Comparison of ENCODE assay signal across 20 cellular contexts in the genomic region with DNA sequence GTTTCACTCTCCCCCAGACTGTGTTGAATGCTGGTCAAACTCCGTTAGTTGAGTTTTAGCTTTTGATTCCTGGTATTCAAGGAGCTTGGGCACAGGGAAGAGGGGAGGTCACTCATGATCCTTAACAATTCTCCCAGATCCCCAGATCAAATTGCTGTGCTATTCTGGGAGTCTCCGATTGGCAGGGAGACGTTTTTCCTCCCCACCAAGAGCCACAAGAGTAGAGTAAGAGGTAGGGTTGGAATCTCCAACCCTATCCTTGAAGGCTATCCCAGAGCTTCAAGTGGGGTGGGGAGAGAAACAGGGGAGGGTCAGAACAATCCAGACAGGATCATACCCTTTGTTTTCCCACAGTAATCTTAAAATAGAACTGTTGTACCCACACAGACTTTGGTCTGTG. TPM values are rescaled to one million over a fixed set of nuclear protein-coding genes. Genes with fewer than 3 reads are reported as not detected.
DNase-seq lines count a peak whose midpoint lies in the region; ATAC-seq, FAIRE-seq and TF ChIP-seq lines count a peak whose summit lies in the region.
"Had no signal": no experiment of that assay in that cellular context is flagged by ENCODE, and none has a peak within 500 bp of the region (broad histone marks: within the 10 kb centered on the region; RNA-seq: fewer than 3 reads in every experiment).

No MANE protein-coding gene starts in this region.

- peak overlapping the region in 6 of 7 donors; percentile 11 to 75 (median 38) for H3K27ac Mint-ChIP-seq in CD14-positive monocyte
- peak overlapping the region; percentile 44 for H3K27ac Mint-ChIP-seq in dendritic cell treated with granulocyte-macrophage colony-stimulating factor and Interleukin-4, amounts not matched to agents 40 ng/mL and 50 ng/mL, for 4 days
- peak overlapping the region; percentile 79 to 91 (median 79) for H3K27ac Mint-ChIP-seq in nephron
- H3K27ac Mint-ChIP-seq in Caco-2 (ENCODE audit: unreplicated experiment), result no peak overlapping the region
- H3K27ac Mint-ChIP-seq: H9 had no signal

- TF ChIP-seq CTCF in CD14-positive monocyte (IDR thresholded peaks at IDR 0.05) (no peak), nephron (IDR thresholded peaks at IDR 0.05; ENCODE audit: unreplicated experiment in 3 of 3) (no peak), testis (IDR thresholded peaks at IDR 0.05) (no peak), Caco-2 (IDR thresholded peaks at IDR 0.05; ENCODE audit: insufficient read depth in 1 of 2, low read depth in 1 of 2, low read length in 1 of 2, severe bottlenecking in 1 of 2, unreplicated experiment in 1 of 2) (no peak), HepG2 (CRISPR knock-in tag; IDR thresholded peaks at IDR 0.05) (no peak)

- WGBS in testis, 2 donors, result 46 to 58% methylated on average over 3 of the region's 3 CpGs
- WGBS in HepG2 (ENCODE audit: low lambda C conversion rate), result 38% methylated on average over 3 of the region's 3 CpGs

- BruUV-seq in Caco-2 (replicated peaks; lab: Mats Ljungman, UMichigan) (no TSS peak), HepG2 (replicated peaks; lab: Mats Ljungman, UMichigan) (no TSS peak)

- TF ChIP-seq POLR2A in testis (IDR thresholded peaks at IDR 0.05) (no peak), HepG2 (IDR thresholded peaks at IDR 0.05; ENCODE audit: insufficient read depth in 1 of 2, low read depth in 2 of 2, low read length in 2 of 2) (no peak)

- H3K4me2 ChIP-seq in HepG2 (ENCODE audit: low read depth, low read length), result no peak overlapping the region
- H3K4me2 ChIP-seq: A549 had no signal

- H3K4me1 Mint-ChIP-seq in CD14-positive monocyte, result peaks cover 42% of the 10 kb centered on the region
- peaks cover 42% of the 10 kb centered on the region for H3K4me1 Mint-ChIP-seq in dendritic cell treated with granulocyte-macrophage colony-stimulating factor and Interleukin-4, amounts not matched to agents 40 ng/mL and 50 ng/mL, for 4 days (ENCODE audit: low read depth)
- H3K4me1 Mint-ChIP-seq in nephron, result peaks cover 40% of the 10 kb centered on the region
- peaks cover 11% of the 10 kb centered on the region for H3K4me1 Mint-ChIP-seq in Caco-2 (ENCODE audit: low read depth, unreplicated experiment)

- no peak for FAIRE-seq in HepG2 (lab: Jason Lieb, UNC)
- FAIRE-seq: A549, RCC 7860 had no signal

- CTCF ChIA-PET in Caco-2 (lab: Charles Lee) (interaction anchor here (0.6 kb wide), 1 partner anchor 79 kb away, joined by 6 read pairs; no protein-coding TSS in a partner anchor), HepG2 (lab: Yijun Ruan, JAX; ENCODE audit: low intra/inter-chr PET ratio, low total read pairs) (no interaction called here)

- no peak for TF ChIP-seq RAD21 in HepG2 (CRISPR knock-in tag; IDR thresholded peaks at IDR 0.05)

- H3K9ac ChIP-seq in HepG2 (ENCODE audit: insufficient read depth, low read depth, low read length), result no peak overlapping the region

- no peak overlapping the region for H2AFZ ChIP-seq in HepG2 (ENCODE audit: low read length)

- H3K9me3 ChIP-seq in testis, result no peaks in the 10 kb centered on the region
- H3K9me3 ChIP-seq in Caco-2, result no peaks in the 10 kb centered on the region
- H3K9me3 ChIP-seq in HepG2 (ENCODE audit: low read length), result no peaks in the 10 kb centered on the region
- H3K9me3 ChIP-seq: A549 had no signal

- in situ Hi-C loops in HepG2 (cut with HindIII; ENCODE audit: extremely low pct_ligation_motif_present, low pct_unique_long_range_greater_than_20kb), result no loop called here

- H4K20me1 ChIP-seq in HepG2 (ENCODE audit: insufficient read depth, low read length), result no peaks in the 10 kb centered on the region

- DNase-seq in CD14-positive monocyte (ENCODE audit: low spot score) (no peak), testis (no peak), Caco-2 (no peak), HepG2 (ENCODE audit: low spot score) (no peak), NOMO-1 treated with dmso at 0.1 percent for 144 hours (lab: John Stamatoyannopoulos, UW; ENCODE audit: unreplicated experiment) (no peak)
- DNase-seq: C1 segment of cervical spinal cord, DMS 273 treated with DMSO at 0.1 percent for 48 hours, DND-41, H9, NCI-H1092 treated with DMSO at 0.1 percent for 48 hours, NCI-H2081 treated with DMSO at 0.1 percent for 48 hours, NCI-H446 treated with DMSO at 0.1 percent for 48 hours had no signal

- H3K36me3 Mint-ChIP-seq in CD14-positive monocyte, result no peaks in the 10 kb centered on the region
- H3K36me3 Mint-ChIP-seq in dendritic cell treated with granulocyte-macrophage colony-stimulating factor and Interleukin-4, amounts not matched to agents 40 ng/mL and 50 ng/mL, for 4 days (ENCODE audit: low read depth), result no peaks in the 10 kb centered on the region
- no peaks in the 10 kb centered on the region for H3K36me3 Mint-ChIP-seq in nephron (ENCODE audit: low read depth)
- H3K36me3 Mint-ChIP-seq in Caco-2 (ENCODE audit: insufficient read depth, unreplicated experiment), result peaks cover 6% of the 10 kb centered on the region

- no peaks in the 10 kb centered on the region for H3K79me2 ChIP-seq in HepG2 (ENCODE audit: insufficient read depth, low read length)

- no peaks in the 10 kb centered on the region for H3K27me3 ChIP-seq in testis
- no peaks in the 10 kb centered on the region; the same call in none of the 2 replicates for H3K27me3 ChIP-seq in Caco-2 (replicated peaks; ENCODE audit: control insufficient read depth, insufficient read depth, low read length)
- H3K27me3 ChIP-seq in HepG2 (ENCODE audit: control insufficient read depth in 1 of 2, insufficient read depth in 2 of 2, low read length in 2 of 2), result peaks cover 0 to 13% of the 10 kb centered on the region in 2 experiments; a peak in 3 of 5 replicates

- POLR2A ChIA-PET in Caco-2 (lab: Charles Lee) (interaction anchor here (1.0 kb wide), 1 partner anchor 28 kb away, joined by 3 read pairs; a partner anchor contains a TSS), HepG2 (lab: Yijun Ruan, JAX) (interaction anchor here (0.8 to 2.3 kb wide), 3 partner anchors 28 to 194 kb away, joined by 3 to 12 read pairs (median 4); a partner anchor contains a TSS)

- TF ChIP-seq EP300 in HepG2 (IDR thresholded peaks at IDR 0.05; ENCODE audit: low read depth in 2 of 2, low read length in 2 of 2) (no peak), HepG2 (CRISPR knock-in tag; IDR thresholded peaks at IDR 0.05; ENCODE audit: borderline replicate concordance) (no peak)

- intact Hi-C loops in CD14-positive monocyte (cut with micrococcal nuclease), result no loop called here
- intact Hi-C loops in dendritic cell treated with granulocyte-macrophage colony-stimulating factor and Interleukin-4, amounts not matched to agents 40 ng/mL and 50 ng/mL, for 4 days (cut with micrococcal nuclease), result no loop called here
- intact Hi-C loops in testis (cut with DNase I; ENCODE audit: low total_unique reads), result no loop called here
- intact Hi-C loops in Caco-2 (cut with micrococcal nuclease; ENCODE audit: unreplicated experiment), result no loop called here
- intact Hi-C loops in HepG2 (cut with micrococcal nuclease; ENCODE audit: unreplicated experiment), result loop anchor here (10.0 kb wide), 1 partner anchor 142 kb away; no protein-coding TSS in a partner anchor

- no peak for ATAC-seq in HepG2
- ATAC-seq: A549, Right ventricle myocardium inferior had no signal

- no peak overlapping the region for H3K4me3 ChIP-seq in testis
- no peak overlapping the region for H3K4me3 ChIP-seq in Caco-2 (ENCODE audit: low read depth, low read length)
- H3K4me3 ChIP-seq in HepG2 (replicated peaks in 1 of 3; ENCODE audit: insufficient read depth in 1 of 3, low read depth in 2 of 3, low read length in 3 of 3), result no peak overlapping the region
- H3K4me3 ChIP-seq: A549, SK-N-MC had no signal

- H3K27ac ChIP-seq in testis (peak overlapping the region; percentile 8 to 24), HepG2 (ENCODE audit: extremely low read length, insufficient read depth, low read length) (no peak overlapping the region)
- H3K27ac ChIP-seq: A549, SK-N-MC had no signal

- H3K27me3 Mint-ChIP-seq in CD14-positive monocyte (ENCODE audit: low read depth in 3 of 3), result peaks cover 0 to 2% (median 2%) of the 10 kb centered on the region in 3 donors
- peaks cover 9% of the 10 kb centered on the region for H3K27me3 Mint-ChIP-seq in dendritic cell treated with granulocyte-macrophage colony-stimulating factor and Interleukin-4, amounts not matched to agents 40 ng/mL and 50 ng/mL, for 4 days
- H3K27me3 Mint-ChIP-seq in nephron (ENCODE audit: low read depth), result peaks cover 10% of the 10 kb centered on the region
- H3K27me3 Mint-ChIP-seq in Caco-2 (ENCODE audit: insufficient read depth, unreplicated experiment), result no peaks in the 10 kb centered on the region

- H3K36me3 ChIP-seq in testis (ENCODE audit: low read depth, missing control alignments) (no peaks in the 10 kb centered on the region), Caco-2 (ENCODE audit: control insufficient read depth, insufficient read depth, low read length) (no peaks in the 10 kb centered on the region), HepG2 (replicated peaks in 1 of 2; ENCODE audit: control insufficient read depth in 1 of 2, insufficient read depth in 2 of 2, low read length in 2 of 2) (no peaks in the 10 kb centered on the region)

- no peak overlapping the region for H3K4me3 Mint-ChIP-seq in CD14-positive monocyte
- H3K4me3 Mint-ChIP-seq in dendritic cell treated with granulocyte-macrophage colony-stimulating factor and Interleukin-4, amounts not matched to agents 40 ng/mL and 50 ng/mL, for 4 days, result no peak overlapping the region
- H3K4me3 Mint-ChIP-seq in nephron, result peak overlapping the region in 2 of 3 experiments; percentile 78 to 90
- H3K4me3 Mint-ChIP-seq in Caco-2 (ENCODE audit: unreplicated experiment), result no peak overlapping the region
- H3K4me3 Mint-ChIP-seq: H9 had no signal

- H3K4me1 ChIP-seq in testis, result no peaks in the 10 kb centered on the region
- peaks cover 12% of the 10 kb centered on the region for H3K4me1 ChIP-seq in Caco-2
- peaks cover 54% of the 10 kb centered on the region for H3K4me1 ChIP-seq in HepG2 (ENCODE audit: insufficient read depth, low read length)

- H3K9me3 Mint-ChIP-seq in CD14-positive monocyte (no peaks in the 10 kb centered on the region), nephron (no peaks in the 10 kb centered on the region), Caco-2 (ENCODE audit: unreplicated experiment) (no peaks in the 10 kb centered on the region)
- H3K9me3 Mint-ChIP-seq in dendritic cell treated with granulocyte-macrophage colony-stimulating factor and Interleukin-4, amounts not matched to agents 40 ng/mL and 50 ng/mL, for 4 days, result no peaks in the 10 kb centered on the region
- H3K9me3 Mint-ChIP-seq: H9 had no signal

RNA-seq across cellular contexts. Expression of a gene that starts 0.6 kb away (rescaled TPM):
- polyA plus RNA-seq in CD14-positive monocyte (1,000 to 10,000 TPM; 1,153 to 1,159 TPM), testis (ENCODE audit: insufficient read depth, low read depth, low replicate concordance) (266 TPM), HepG2 (2011; rRNA removed) (131 and 160 TPM in 2 replicates)
- total RNA-seq in testis (100 to 1,000 TPM; 290 to 356 TPM), Caco-2 (2022) (681 and 698 TPM in 2 replicates), HepG2 (2016; rRNA removed; fragmentation: Illumina TruSeq; extraction: Trizol) (307 and 481 TPM in 2 replicates)
- 53.8 and 55.7 TPM in 2 replicates for total RNA-seq in HepG2 (2016; cell fraction: cytosol; rRNA removed; fragmentation: Illumina TruSeq; extraction: Trizol; ENCODE audit: low read depth)
- total RNA-seq in HepG2 (2016; cell fraction: insoluble cytoplasmic fraction; rRNA removed; fragmentation: Illumina TruSeq; extraction: Trizol), result 323 and 475 TPM in 2 replicates
- total RNA-seq in HepG2 (2016; cell fraction: membrane; rRNA removed; fragmentation: Illumina TruSeq; extraction: Trizol), result 138 and 148 TPM in 2 replicates
- 108 and 115 TPM in 2 replicates for total RNA-seq in HepG2 (2016; cell fraction: nucleus; rRNA removed; fragmentation: Illumina TruSeq; extraction: Trizol)
- 118 and 149 TPM in 2 replicates for polyA plus RNA-seq in HepG2 (2011; cell fraction: cytosol; rRNA removed)
- polyA plus RNA-seq in HepG2 (2011; cell fraction: nucleus; rRNA removed), result 45.9 and 62.4 TPM in 2 replicates
- polyA plus RNA-seq in HepG2 (2012), result 153 and 194 TPM in 2 replicates
- 89.5 and 101 TPM in 2 replicates for polyA plus RNA-seq in HepG2 (2016; cell fraction: cytosol; fragmentation: Illumina TruSeq; extraction: Trizol; ENCODE audit: low read depth)
- polyA plus RNA-seq in HepG2 (2016; cell fraction: insoluble cytoplasmic fraction; fragmentation: Illumina TruSeq; extraction: Trizol; ENCODE audit: low read depth), result 611 and 615 TPM in 2 replicates
- 145 TPM in 2 replicates for polyA plus RNA-seq in HepG2 (2016; cell fraction: membrane; fragmentation: Illumina TruSeq; extraction: Trizol; ENCODE audit: low read depth)
- polyA plus RNA-seq in HepG2 (2016; cell fraction: nucleus; fragmentation: Illumina TruSeq; extraction: Trizol; ENCODE audit: insufficient read depth, low read depth), result 192 and 200 TPM in 2 replicates
- 66.0 and 182 TPM in 2 replicates for polyA minus RNA-seq in HepG2 (2011; rRNA and poly(A)+ RNA removed; ENCODE audit: low replicate concordance)
- 56.6 and 67.6 TPM in 2 replicates for polyA minus RNA-seq in HepG2 (2011; cell fraction: cytosol; rRNA and poly(A)+ RNA removed)
- polyA minus RNA-seq in HepG2 (2011; cell fraction: nucleus; rRNA and poly(A)+ RNA removed), result 52.8 and 54.2 TPM in 2 replicates

RNA-seq across cellular contexts. Expression of a gene that starts 13.7 kb away (rescaled TPM):
- not detected for polyA plus RNA-seq in CD14-positive monocyte
- total RNA-seq in testis, result 1 to 10 TPM; 4.0 to 8.4 TPM
- polyA plus RNA-seq in testis (ENCODE audit: insufficient read depth, low read depth, low replicate concordance), result 38.3 TPM
- total RNA-seq in Caco-2 (2022), result not detected in 2 replicates
- not detected in 2 replicates for total RNA-seq in HepG2 (2016; rRNA removed; fragmentation: Illumina TruSeq; extraction: Trizol)
- not detected in 2 replicates for total RNA-seq in HepG2 (2016; cell fraction: cytosol; rRNA removed; fragmentation: Illumina TruSeq; extraction: Trizol; ENCODE audit: low read depth)
- total RNA-seq in HepG2 (2016; cell fraction: insoluble cytoplasmic fraction; rRNA removed; fragmentation: Illumina TruSeq; extraction: Trizol), result not detected in 2 replicates
- total RNA-seq in HepG2 (2016; cell fraction: membrane; rRNA removed; fragmentation: Illumina TruSeq; extraction: Trizol), result not detected in 2 replicates
- total RNA-seq in HepG2 (2016; cell fraction: nucleus; rRNA removed; fragmentation: Illumina TruSeq; extraction: Trizol), result not detected in 2 replicates
- polyA plus RNA-seq in HepG2 (2011; rRNA removed), result not detected in 2 replicates
- not detected in 2 replicates for polyA plus RNA-seq in HepG2 (2011; cell fraction: cytosol; rRNA removed)
- polyA plus RNA-seq in HepG2 (2011; cell fraction: nucleus; rRNA removed), result not detected in 2 replicates
- polyA plus RNA-seq in HepG2 (2012), result not detected in 2 replicates
- polyA plus RNA-seq in HepG2 (2016; cell fraction: cytosol; fragmentation: Illumina TruSeq; extraction: Trizol; ENCODE audit: low read depth), result not detected in 2 replicates
- not detected in 2 replicates for polyA plus RNA-seq in HepG2 (2016; cell fraction: insoluble cytoplasmic fraction; fragmentation: Illumina TruSeq; extraction: Trizol; ENCODE audit: low read depth)
- polyA plus RNA-seq in HepG2 (2016; cell fraction: membrane; fragmentation: Illumina TruSeq; extraction: Trizol; ENCODE audit: low read depth), result not detected in 2 replicates
- not detected in 2 replicates for polyA plus RNA-seq in HepG2 (2016; cell fraction: nucleus; fragmentation: Illumina TruSeq; extraction: Trizol; ENCODE audit: insufficient read depth, low read depth)
- polyA minus RNA-seq in HepG2 (2011; rRNA and poly(A)+ RNA removed; ENCODE audit: low replicate concordance), result not detected in 2 replicates
- not detected in 2 replicates for polyA minus RNA-seq in HepG2 (2011; cell fraction: cytosol; rRNA and poly(A)+ RNA removed)
- not detected in 2 replicates for polyA minus RNA-seq in HepG2 (2011; cell fraction: nucleus; rRNA and poly(A)+ RNA removed)
- total RNA-seq: G401, H9, OCI-LY7, Right ventricle myocardium inferior had no signal
- polyA plus RNA-seq: A549 had no signal

RNA-seq across cellular contexts. Expression of a gene that starts 28.3 kb away (rescaled TPM):
- polyA plus RNA-seq in CD14-positive monocyte, result 10 to 100 TPM; 40.1 to 46.8 TPM
- 100 to 1,000 TPM; 159 to 166 TPM for total RNA-seq in testis
- 174 TPM for polyA plus RNA-seq in testis (ENCODE audit: insufficient read depth, low read depth, low replicate concordance)
- 195 and 198 TPM in 2 replicates for total RNA-seq in Caco-2 (2022)
- total RNA-seq in HepG2 (2016; rRNA removed; fragmentation: Illumina TruSeq; extraction: Trizol), result 74.2 and 75.9 TPM in 2 replicates
- total RNA-seq in HepG2 (2016; cell fraction: cytosol; rRNA removed; fragmentation: Illumina TruSeq; extraction: Trizol; ENCODE audit: low read depth), result 32.2 and 32.3 TPM in 2 replicates
- total RNA-seq in HepG2 (2016; cell fraction: insoluble cytoplasmic fraction; rRNA removed; fragmentation: Illumina TruSeq; extraction: Trizol), result 62.4 and 77.2 TPM in 2 replicates
- total RNA-seq in HepG2 (2016; cell fraction: membrane; rRNA removed; fragmentation: Illumina TruSeq; extraction: Trizol), result 48.4 and 51.5 TPM in 2 replicates
- total RNA-seq in HepG2 (2016; cell fraction: nucleus; rRNA removed; fragmentation: Illumina TruSeq; extraction: Trizol), result 90.2 and 98.9 TPM in 2 replicates
- 140 and 159 TPM in 2 replicates for polyA plus RNA-seq in HepG2 (2011; rRNA removed)
- 59.5 and 64.7 TPM in 2 replicates for polyA plus RNA-seq in HepG2 (2011; cell fraction: cytosol; rRNA removed)
- 243 and 295 TPM in 2 replicates for polyA plus RNA-seq in HepG2 (2011; cell fraction: nucleus; rRNA removed)
- 73.3 and 82.5 TPM in 2 replicates for polyA plus RNA-seq in HepG2 (2012)
- 27.7 and 30.6 TPM in 2 replicates for polyA plus RNA-seq in HepG2 (2016; cell fraction: cytosol; fragmentation: Illumina TruSeq; extraction: Trizol; ENCODE audit: low read depth)
- 83.4 and 108 TPM in 2 replicates for polyA plus RNA-seq in HepG2 (2016; cell fraction: insoluble cytoplasmic fraction; fragmentation: Illumina TruSeq; extraction: Trizol; ENCODE audit: low read depth)
- 43.4 and 53.2 TPM in 2 replicates for polyA plus RNA-seq in HepG2 (2016; cell fraction: membrane; fragmentation: Illumina TruSeq; extraction: Trizol; ENCODE audit: low read depth)
- polyA plus RNA-seq in HepG2 (2016; cell fraction: nucleus; fragmentation: Illumina TruSeq; extraction: Trizol; ENCODE audit: insufficient read depth, low read depth), result 205 and 223 TPM in 2 replicates
- 231 and 359 TPM in 2 replicates for polyA minus RNA-seq in HepG2 (2011; rRNA and poly(A)+ RNA removed; ENCODE audit: low replicate concordance)
- 29.0 and 31.7 TPM in 2 replicates for polyA minus RNA-seq in HepG2 (2011; cell fraction: cytosol; rRNA and poly(A)+ RNA removed)
- polyA minus RNA-seq in HepG2 (2011; cell fraction: nucleus; rRNA and poly(A)+ RNA removed), result 310 and 330 TPM in 2 replicates

RNA-seq across cellular contexts. Expression of a gene that starts 37.6 kb away (rescaled TPM):
- polyA plus RNA-seq in CD14-positive monocyte (not detected), testis (ENCODE audit: insufficient read depth, low read depth, low replicate concordance) (77.2 TPM), HepG2 (2011; rRNA removed) (not detected in 2 replicates)
- total RNA-seq in testis (10 to 100 TPM; 23.0 to 24.4 TPM), Caco-2 (2022) (0.07 and 0.19 TPM in 2 replicates), HepG2 (2016; rRNA removed; fragmentation: Illumina TruSeq; extraction: Trizol) (not detected in 2 replicates)
- total RNA-seq in HepG2 (2016; cell fraction: cytosol; rRNA removed; fragmentation: Illumina TruSeq; extraction: Trizol; ENCODE audit: low read depth), result not detected in 2 replicates
- total RNA-seq in HepG2 (2016; cell fraction: insoluble cytoplasmic fraction; rRNA removed; fragmentation: Illumina TruSeq; extraction: Trizol), result not detected in 2 replicates
- total RNA-seq in HepG2 (2016; cell fraction: membrane; rRNA removed; fragmentation: Illumina TruSeq; extraction: Trizol), result not detected in 2 replicates
- total RNA-seq in HepG2 (2016; cell fraction: nucleus; rRNA removed; fragmentation: Illumina TruSeq; extraction: Trizol), result not detected in 2 replicates
- not detected in 2 replicates for polyA plus RNA-seq in HepG2 (2011; cell fraction: cytosol; rRNA removed)
- polyA plus RNA-seq in HepG2 (2011; cell fraction: nucleus; rRNA removed), result not detected in 2 replicates
- polyA plus RNA-seq in HepG2 (2012), result not detected in 2 replicates
- polyA plus RNA-seq in HepG2 (2016; cell fraction: cytosol; fragmentation: Illumina TruSeq; extraction: Trizol; ENCODE audit: low read depth), result not detected in 2 replicates
- not detected in 2 replicates for polyA plus RNA-seq in HepG2 (2016; cell fraction: insoluble cytoplasmic fraction; fragmentation: Illumina TruSeq; extraction: Trizol; ENCODE audit: low read depth)
- not detected in 2 replicates for polyA plus RNA-seq in HepG2 (2016; cell fraction: membrane; fragmentation: Illumina TruSeq; extraction: Trizol; ENCODE audit: low read depth)
- polyA plus RNA-seq in HepG2 (2016; cell fraction: nucleus; fragmentation: Illumina TruSeq; extraction: Trizol; ENCODE audit: insufficient read depth, low read depth), result not detected in 2 replicates
- polyA minus RNA-seq in HepG2 (2011; rRNA and poly(A)+ RNA removed; ENCODE audit: low replicate concordance), result 0.04 TPM in 1 of 2 replicates, not detected in the other
- polyA minus RNA-seq in HepG2 (2011; cell fraction: cytosol; rRNA and poly(A)+ RNA removed), result not detected in 2 replicates
- 0.12 TPM in 1 of 2 replicates, not detected in the other for polyA minus RNA-seq in HepG2 (2011; cell fraction: nucleus; rRNA and poly(A)+ RNA removed)
- total RNA-seq: G401 had no signal
- polyA plus RNA-seq: A549 had no signal

Comparison
In these comparisons a context has a peak if more than half of its experiments do, and no peak if none do; other contexts are left out.
1. H3K4me3 Mint-ChIP-seq: peak in nephron (2 of 3); none in CD14-positive monocyte (0 of 2), dendritic cell treated with granulocyte-macrophage colony-stimulating factor and Interleukin-4, amounts not matched to agents 40 ng/mL and 50 ng/mL, for 4 days (single experiment) and Caco-2 (single experiment).